In the genomic region with DNA sequence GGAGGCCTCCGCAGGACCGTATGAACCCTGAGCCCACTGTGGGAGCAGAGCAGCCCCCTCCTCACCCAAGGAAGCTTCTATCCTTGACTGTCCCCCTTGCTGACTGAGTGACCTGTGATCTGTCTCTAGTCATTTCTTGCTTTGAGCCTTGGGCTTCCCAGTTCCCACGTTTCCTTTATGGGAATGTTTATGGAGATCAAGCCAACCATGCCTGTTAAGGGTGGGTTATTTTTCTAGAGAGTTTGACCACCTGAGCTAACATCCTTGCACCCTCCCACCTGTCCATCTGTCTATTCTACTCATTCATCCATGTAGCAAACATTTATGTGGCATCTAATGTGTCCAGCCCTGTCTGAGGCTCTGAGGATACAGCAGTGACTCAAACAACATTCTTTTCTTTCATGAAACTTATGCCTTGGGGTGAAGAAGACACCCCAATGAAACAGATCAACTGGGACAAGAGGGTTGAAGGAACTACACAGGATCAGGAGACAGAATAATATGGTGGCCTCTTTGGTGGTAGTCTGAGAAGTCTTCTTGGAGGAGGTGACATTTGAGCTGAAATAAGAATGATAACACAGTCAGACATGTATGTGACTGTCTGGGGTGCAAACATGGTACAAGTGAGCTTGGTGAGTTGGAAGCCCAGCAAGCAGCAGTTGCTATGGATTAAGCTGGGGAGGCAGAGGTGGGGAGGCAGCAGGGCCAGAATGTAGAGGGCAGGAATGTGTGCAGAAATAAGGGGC, we compare ENCODE assay signal across 10 cellular contexts. TPM values are rescaled to one million over a fixed set of nuclear protein-coding genes. Genes with fewer than 3 reads are reported as not detected.
A peak's percentile ranks its signal among the peaks of the same experiment; 100 is the strongest.
DNase-seq lines count a peak whose midpoint lies in the region; ATAC-seq and TF ChIP-seq lines count a peak whose summit lies in the region.
"Had no signal": no experiment of that assay in that cellular context is flagged by ENCODE, and none has a peak within 500 bp of the region (broad histone marks: within the 10 kb centered on the region; RNA-seq: fewer than 3 reads in every experiment).

No MANE protein-coding gene starts in this region.

- CTCF ChIA-PET in activated CD4-positive, alpha-beta T cell treated with anti-CD3 and anti-CD28 coated beads, Interleukin-2, amount 10 ng/mL, durations not matched to agents 7 days and 5 days (lab: Charles Lee): interaction anchor here (0.6 to 1.6 kb wide), 5 partner anchors 11 to 305 kb away, joined by 3 to 7 read pairs (median 4); no protein-coding TSS in a partner anchor
- CTCF ChIA-PET in activated CD4-positive, alpha-beta memory T cell treated with anti-CD3 and anti-CD28 coated beads for 36 hours (lab: Charles Lee): no interaction called here

- TF ChIP-seq EP300 in suprapubic skin (IDR thresholded peaks at IDR 0.05): no peak

- peaks cover 18% of the 10 kb centered on the region for H3K4me1 Mint-ChIP-seq in activated CD4-positive, alpha-beta T cell treated with anti-CD3 and anti-CD28 coated beads, Interleukin-2, amount 10 ng/mL, durations not matched to agents 7 days and 5 days
- peaks cover 12% of the 10 kb centered on the region for H3K4me1 Mint-ChIP-seq in activated CD4-positive, alpha-beta memory T cell treated with anti-CD3 and anti-CD28 coated beads for 36 hours (ENCODE audit: low read depth)

- no peak overlapping the region for H3K4me3 Mint-ChIP-seq in activated CD4-positive, alpha-beta T cell treated with anti-CD3 and anti-CD28 coated beads, Interleukin-2, amount 10 ng/mL, durations not matched to agents 7 days and 5 days
- no peak overlapping the region for H3K4me3 Mint-ChIP-seq in activated CD4-positive, alpha-beta memory T cell treated with anti-CD3 and anti-CD28 coated beads for 36 hours

- H3K9me3 Mint-ChIP-seq in activated CD4-positive, alpha-beta T cell treated with anti-CD3 and anti-CD28 coated beads, Interleukin-2, amount 10 ng/mL, durations not matched to agents 7 days and 5 days: peaks cover 19% of the 10 kb centered on the region
- peaks cover 21% of the 10 kb centered on the region for H3K9me3 Mint-ChIP-seq in activated CD4-positive, alpha-beta memory T cell treated with anti-CD3 and anti-CD28 coated beads for 36 hours

- no peaks in the 10 kb centered on the region for H3K27me3 Mint-ChIP-seq in activated CD4-positive, alpha-beta T cell treated with anti-CD3 and anti-CD28 coated beads, Interleukin-2, amount 10 ng/mL, durations not matched to agents 7 days and 5 days
- H3K27me3 Mint-ChIP-seq in activated CD4-positive, alpha-beta memory T cell treated with anti-CD3 and anti-CD28 coated beads for 36 hours: no peaks in the 10 kb centered on the region

- H4K20me1 ChIP-seq in Karpas-422 (ENCODE audit: insufficient read depth, low read depth, low read length): no peaks in the 10 kb centered on the region

- no peak overlapping the region for H3K4me3 ChIP-seq in left lung
- no peak overlapping the region for H3K4me3 ChIP-seq in suprapubic skin
- H3K4me3 ChIP-seq in Karpas-422 (ENCODE audit: low read length): no peak overlapping the region
- H3K4me3 ChIP-seq: GM23248 had no signal

- H3K9me2 ChIP-seq in Karpas-422 (replicated peaks; ENCODE audit: insufficient read depth, low read length): no peaks in the 10 kb centered on the region

- ATAC-seq in left lung (peak; percentile 2), GM21526 (IDR thresholded peaks at IDR 0.05; ENCODE audit: low FRiP score, unreplicated experiment) (no peak)

- peaks cover 32% of the 10 kb centered on the region for H3K36me3 Mint-ChIP-seq in activated CD4-positive, alpha-beta T cell treated with anti-CD3 and anti-CD28 coated beads, Interleukin-2, amount 10 ng/mL, durations not matched to agents 7 days and 5 days (ENCODE audit: low read depth)
- peaks cover 19% of the 10 kb centered on the region for H3K36me3 Mint-ChIP-seq in activated CD4-positive, alpha-beta memory T cell treated with anti-CD3 and anti-CD28 coated beads for 36 hours

- H3K27ac ChIP-seq in left lung (peak overlapping the region; percentile 18 to 49), suprapubic skin (peak overlapping the region; percentile 45), Karpas-422 (ENCODE audit: low read length) (no peak overlapping the region)
- H3K27ac ChIP-seq: GM23248 had no signal

- POLR2A ChIA-PET in activated CD4-positive, alpha-beta T cell treated with anti-CD3 and anti-CD28 coated beads, Interleukin-2, amount 10 ng/mL, durations not matched to agents 7 days and 5 days (lab: Charles Lee): no interaction called here
- POLR2A ChIA-PET in activated CD4-positive, alpha-beta memory T cell treated with anti-CD3 and anti-CD28 coated beads for 36 hours (lab: Charles Lee): no interaction called here

- no peaks in the 10 kb centered on the region for H3K36me3 ChIP-seq in left lung
- H3K36me3 ChIP-seq in suprapubic skin: no peaks in the 10 kb centered on the region
- no peaks in the 10 kb centered on the region for H3K36me3 ChIP-seq in Karpas-422 (ENCODE audit: insufficient read depth, low read length)

- no peak for TF ChIP-seq CTCF in left lung (IDR thresholded peaks at IDR 0.05)
- no peak for TF ChIP-seq CTCF in suprapubic skin (IDR thresholded peaks at IDR 0.05)

- peak overlapping the region; percentile 34 for H3K27ac Mint-ChIP-seq in activated CD4-positive, alpha-beta T cell treated with anti-CD3 and anti-CD28 coated beads, Interleukin-2, amount 10 ng/mL, durations not matched to agents 7 days and 5 days
- H3K27ac Mint-ChIP-seq in activated CD4-positive, alpha-beta memory T cell treated with anti-CD3 and anti-CD28 coated beads for 36 hours: peak overlapping the region; percentile 10

- H3K27me3 ChIP-seq in left lung (no peaks in the 10 kb centered on the region), suprapubic skin (no peaks in the 10 kb centered on the region), Karpas-422 (ENCODE audit: low read length) (no peaks in the 10 kb centered on the region)

- H3K9me3 ChIP-seq in left lung (peaks cover 0 to 15% of the 10 kb centered on the region in 2 donors), suprapubic skin (no peaks in the 10 kb centered on the region), Karpas-422 (ENCODE audit: low read length) (no peaks in the 10 kb centered on the region)

- DNase-seq in activated CD4-positive, alpha-beta T cell treated with anti-CD3 and anti-CD28 coated beads, Interleukin-2, amount 10 ng/mL, durations not matched to agents 7 days and 5 days: no peak
- no peak for DNase-seq in activated CD4-positive, alpha-beta T cell treated with anti-CD3 and anti-CD28 coated beads, Interleukin-2, amount 50 U/mL, for 48 hours
- DNase-seq in activated CD4-positive, alpha-beta memory T cell treated with anti-CD3 and anti-CD28 coated beads for 36 hours: no peak
- DNase-seq in left lung (no peak), suprapubic skin (ENCODE audit: low spot score in 2 of 2) (no peak), Karpas-422 (no peak), D341Med (ENCODE audit: low spot score) (no peak)
- DNase-seq: SW 1271 had no signal

- H3K4me1 ChIP-seq in left lung (peaks cover 13 to 24% of the 10 kb centered on the region in 2 donors), suprapubic skin (peaks cover 42% of the 10 kb centered on the region), Karpas-422 (ENCODE audit: low read length) (no peaks in the 10 kb centered on the region)

- no peak overlapping the region for H3K4me2 ChIP-seq in Karpas-422 (ENCODE audit: low read depth, low read length, poor library complexity, severe bottlenecking)

- intact Hi-C loops in activated CD4-positive, alpha-beta memory T cell treated with anti-CD3 and anti-CD28 coated beads for 36 hours (cut with micrococcal nuclease): no loop called here
- intact Hi-C loops in left lung (cut with DNase I): no loop called here

- H3K9ac ChIP-seq in Karpas-422 (ENCODE audit: low read length): no peak overlapping the region
- H3K9ac ChIP-seq: GM23248 had no signal

- WGBS in suprapubic skin: 92% methylated on average over 3 of the region's 3 CpGs

- H2AFZ ChIP-seq in Karpas-422 (ENCODE audit: low read length): no peak overlapping the region
- H2AFZ ChIP-seq: GM23248 had no signal

- TF ChIP-seq POLR2A in suprapubic skin (IDR thresholded peaks at IDR 0.05): no peak

- no peaks in the 10 kb centered on the region for H3K79me2 ChIP-seq in Karpas-422 (ENCODE audit: low read length)

RNA-seq across cellular contexts. Expression of gene CERS4, which starts 30.5 kb away (rescaled TPM):
- 10 to 100 TPM; 26.7 to 33.1 TPM for total RNA-seq in activated CD4-positive, alpha-beta T cell treated with anti-CD3 and anti-CD28 coated beads, Interleukin-2, amount 10 ng/mL, durations not matched to agents 7 days and 5 days
- 10 to 100 TPM; 24.3 to 25.1 TPM for total RNA-seq in activated CD4-positive, alpha-beta memory T cell treated with anti-CD3 and anti-CD28 coated beads for 36 hours
- total RNA-seq in left lung: 10 to 100 TPM; 36.8 to 38.6 TPM
- total RNA-seq in suprapubic skin: 100 to 1,000 TPM in 3 of 4 donors, 10 to 100 TPM in 1; 84.6 to 132 (median 118) TPM
- 66.3 and 105 TPM in 2 replicates for total RNA-seq in Karpas-422 (2014; rRNA removed; shearing (Covaris generic); ENCODE audit: low replicate concordance)
- total RNA-seq: GM23248 had no signal
